Comparison of ENCODE assay signal across 8 cellular contexts in the genomic region with DNA sequence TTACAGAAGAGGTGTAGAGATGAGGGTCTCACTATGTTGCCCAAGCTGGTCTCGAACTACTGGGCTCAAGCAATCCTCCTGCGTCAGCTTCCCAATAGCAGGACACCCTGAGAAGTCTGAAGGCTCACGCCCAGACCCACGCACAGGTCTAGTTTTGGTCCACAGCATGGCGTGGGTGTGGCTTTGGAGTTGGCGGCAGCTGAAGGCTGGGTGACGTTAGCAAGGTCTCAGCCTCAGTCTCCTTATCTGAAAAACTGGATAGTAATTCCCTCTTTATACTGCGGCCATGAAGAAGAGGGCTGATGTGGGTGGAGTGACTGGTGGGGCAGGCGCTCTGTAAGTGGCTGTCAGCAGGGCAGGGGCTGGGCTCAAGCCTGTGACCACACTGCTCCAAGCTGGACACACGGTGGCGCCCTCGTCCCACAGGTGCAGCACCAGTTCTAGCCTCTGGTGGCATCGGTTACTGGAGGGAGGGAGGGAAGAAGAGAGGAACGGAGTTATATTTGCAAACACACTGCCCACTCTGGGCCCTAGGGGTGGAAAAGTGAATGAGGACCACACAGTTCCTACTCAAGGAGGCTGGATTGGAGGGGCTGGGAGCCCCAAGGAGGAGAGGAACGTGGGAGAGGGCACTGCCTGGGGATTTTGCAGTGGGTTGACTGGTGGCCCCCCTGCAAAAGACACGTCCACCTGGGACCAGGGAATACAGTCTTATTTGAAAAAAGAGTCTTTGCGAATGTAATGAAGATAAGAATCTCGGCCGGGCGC. TPM values are rescaled to one million over a fixed set of nuclear protein-coding genes. Genes with fewer than 3 reads are reported as not detected.
A peak's percentile ranks its signal among the peaks of the same experiment; 100 is the strongest.
DNase-seq lines count a peak whose midpoint lies in the region; ATAC-seq and TF ChIP-seq lines count a peak whose summit lies in the region.

No MANE protein-coding gene starts in this region.

- H3K4me1 ChIP-seq in RWPE2 (ENCODE audit: insufficient read depth, poor library complexity, severe bottlenecking) (peaks cover 17% of the 10 kb centered on the region), neural progenitor cell (no peaks in the 10 kb centered on the region)

- H3K27me3 ChIP-seq in RWPE2 (ENCODE audit: insufficient read depth, poor library complexity, severe bottlenecking) (no peaks in the 10 kb centered on the region), neural progenitor cell (no peaks in the 10 kb centered on the region)

- TF ChIP-seq CTCF in LNCaP clone FGC (IDR thresholded peaks at IDR 0.05; ENCODE audit: control insufficient read depth, extremely low read depth, insufficient read depth) (peak; percentile 99), RWPE2 (IDR thresholded peaks at IDR 0.05; ENCODE audit: poor library complexity, severe bottlenecking) (peak; percentile 97), neural progenitor cell (IDR thresholded peaks at IDR 0.05) (peak; percentile 87)

- no peak overlapping the region for H3K4me2 ChIP-seq in neural progenitor cell

- H3K9me3 ChIP-seq in RWPE2 (ENCODE audit: severe bottlenecking) (no peaks in the 10 kb centered on the region), neural progenitor cell (ENCODE audit: low read depth) (no peaks in the 10 kb centered on the region)

- no peaks in the 10 kb centered on the region for H3K79me2 ChIP-seq in neural progenitor cell (ENCODE audit: low read depth)

- peak overlapping the region; percentile 25 for H3K27ac Mint-ChIP-seq in neural progenitor cell
- peak overlapping the region; percentile 79 to 91 for H3K27ac Mint-ChIP-seq in stimulated activated naive CD8-positive, alpha-beta T cell treated with anti-CD3 and anti-CD28 coated beads, Interleukin-15, amount 100 ng/mL, for 72 hours

- H3K36me3 Mint-ChIP-seq in neural progenitor cell = no peaks in the 10 kb centered on the region

- H3K27ac ChIP-seq in RWPE2 (ENCODE audit: poor library complexity, severe bottlenecking) = no peak overlapping the region
- H3K27ac ChIP-seq in neural progenitor cell = no peak overlapping the region

- no peaks in the 10 kb centered on the region for H4K20me1 ChIP-seq in neural progenitor cell (ENCODE audit: low read depth)

- peak overlapping the region; percentile 19 for H3K4me3 Mint-ChIP-seq in neural progenitor cell
- peak overlapping the region; percentile 77 to 78 for H3K4me3 Mint-ChIP-seq in stimulated activated naive CD8-positive, alpha-beta T cell treated with anti-CD3 and anti-CD28 coated beads, Interleukin-15, amount 100 ng/mL, for 72 hours

- ATAC-seq in GM21717 (IDR thresholded peaks at IDR 0.05; ENCODE audit: unreplicated experiment) = peak; percentile 65
- peak; percentile 89 for ATAC-seq in RWPE2 (ENCODE audit: low read depth)
- peak; percentile 97 for ATAC-seq in stimulated activated naive CD8-positive, alpha-beta T cell treated with anti-CD3 and anti-CD28 coated beads, Interleukin-15, amount 100 ng/mL, for 72 hours

- H3K4me3 ChIP-seq in LNCaP clone FGC (ENCODE audit: low read depth, low read length) (no peak overlapping the region), RWPE2 (ENCODE audit: severe bottlenecking) (no peak overlapping the region), neural progenitor cell (no peak overlapping the region)

- H3K4me1 Mint-ChIP-seq in neural progenitor cell = peaks cover 32% of the 10 kb centered on the region
- H3K4me1 Mint-ChIP-seq in stimulated activated naive CD8-positive, alpha-beta T cell treated with anti-CD3 and anti-CD28 coated beads, Interleukin-15, amount 100 ng/mL, for 72 hours = peaks cover 50% of the 10 kb centered on the region

- DNase-seq in DMS114 treated with DMSO at 0.1 percent for 48 hours (lab: John Stamatoyannopoulos, UW; ENCODE audit: unreplicated experiment) = peak; percentile 86
- peak; percentile 78 for DNase-seq in LNCaP clone FGC (ENCODE audit: low read depth)
- DNase-seq in RWPE2 (ENCODE audit: low spot score) = peak; percentile 91
- peak; percentile 78 to 81 for DNase-seq in activated T-helper 1 cell treated with anti-CD3 and anti-CD28 coated beads, Interleukin-2, amount 50 U/mL, for 16 hours (ENCODE audit: low read depth in 1 of 2, low spot score in 1 of 2)
- peak; percentile 95 for DNase-seq in fibroblast of peridontal ligament (ENCODE audit: extremely low read depth)
- peak; percentile 94 for DNase-seq in neural progenitor cell (ENCODE audit: low spot score)
- DNase-seq in stimulated activated naive CD8-positive, alpha-beta T cell treated with anti-CD3 and anti-CD28 coated beads, Interleukin-15, amount 100 ng/mL, for 72 hours = peak; percentile 87 to 94

- H3K9ac ChIP-seq in neural progenitor cell = no peak overlapping the region

- H3K27me3 Mint-ChIP-seq in neural progenitor cell (ENCODE audit: insufficient read depth, low read depth) = peaks cover 11% of the 10 kb centered on the region
- H3K27me3 Mint-ChIP-seq in stimulated activated naive CD8-positive, alpha-beta T cell treated with anti-CD3 and anti-CD28 coated beads, Interleukin-15, amount 100 ng/mL, for 72 hours = peaks cover 58% of the 10 kb centered on the region

- H3F3A ChIP-seq in neural progenitor cell (ENCODE audit: low read depth) = no peaks in the 10 kb centered on the region

- H2AFZ ChIP-seq in neural progenitor cell (replicated peaks) = peak overlapping the region; percentile 79

- no peaks in the 10 kb centered on the region for H3K9me3 Mint-ChIP-seq in neural progenitor cell
- H3K9me3 Mint-ChIP-seq in stimulated activated naive CD8-positive, alpha-beta T cell treated with anti-CD3 and anti-CD28 coated beads, Interleukin-15, amount 100 ng/mL, for 72 hours = no peaks in the 10 kb centered on the region

- no peaks in the 10 kb centered on the region for H3K36me3 ChIP-seq in RWPE2 (ENCODE audit: low read depth)
- H3K36me3 ChIP-seq in neural progenitor cell = no peaks in the 10 kb centered on the region

RNA-seq across cellular contexts. Expression of a gene that starts 19.6 kb away (rescaled TPM):
- total RNA-seq in neural progenitor cell (ENCODE audit: low replicate concordance) = 1.5 and 6.2 TPM in 2 replicates

RNA-seq across cellular contexts. Expression of a gene that starts 21.5 kb away (rescaled TPM):
- total RNA-seq in neural progenitor cell (ENCODE audit: low replicate concordance) = 0.84 and 1.8 TPM in 2 replicates

RNA-seq across cellular contexts. Expression of a gene that starts 41.1 kb away (rescaled TPM):
- not detected in 2 replicates for total RNA-seq in neural progenitor cell (ENCODE audit: low replicate concordance)

RNA-seq across cellular contexts. Expression of a gene that starts 52.6 kb away (rescaled TPM):
- total RNA-seq in neural progenitor cell (ENCODE audit: low replicate concordance) = 2.3 and 10.6 TPM in 2 replicates
